Comparison of ENCODE assay signal across 12 cellular contexts in the genomic region with DNA sequence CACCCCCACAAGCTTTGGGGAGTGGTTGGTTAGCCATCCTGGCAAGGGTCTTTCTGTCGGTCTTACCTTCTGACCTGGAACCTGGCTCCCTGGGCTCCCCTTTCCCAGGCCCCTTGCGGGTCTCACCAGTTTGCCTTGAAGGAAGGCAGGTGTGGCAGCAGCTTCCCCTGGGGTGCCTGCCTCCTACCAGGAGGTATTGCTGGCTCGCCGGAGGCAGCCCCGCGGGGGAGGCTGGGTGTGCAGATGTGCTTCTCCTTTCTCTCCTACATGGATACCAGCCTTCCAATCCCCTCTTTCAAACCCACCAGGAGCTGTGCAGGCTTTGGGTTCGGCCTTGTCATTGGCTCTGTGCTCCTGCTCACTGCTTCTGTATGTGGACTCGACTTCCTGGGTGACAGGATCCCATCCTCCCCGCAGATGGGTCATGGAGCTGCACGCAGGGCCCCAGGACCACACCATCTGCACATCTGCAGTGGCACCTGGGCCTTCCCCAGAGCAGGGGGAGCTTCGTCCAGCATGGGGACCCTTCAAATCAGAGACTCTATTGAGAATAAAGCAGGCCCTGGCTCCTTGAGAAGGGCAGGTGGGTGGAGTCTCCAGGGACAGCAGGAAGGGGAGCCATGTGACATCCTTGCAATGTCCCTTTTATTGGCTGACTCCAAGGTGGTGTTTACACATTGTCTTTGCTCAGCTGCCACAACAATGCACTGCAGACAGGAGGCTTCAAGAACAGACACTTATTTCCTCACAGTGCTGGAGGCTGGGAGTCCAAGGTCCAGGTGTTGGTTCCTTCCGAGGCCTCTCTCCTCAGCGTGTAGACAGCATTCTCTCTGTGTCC.
DNase-seq lines count a peak whose midpoint lies in the region; ATAC-seq and TF ChIP-seq lines count a peak whose summit lies in the region.
"Had no signal": no experiment of that assay in that cellular context is flagged by ENCODE, and none has a peak within 500 bp of the region (broad histone marks: within the 10 kb centered on the region; RNA-seq: fewer than 3 reads in every experiment).

No MANE protein-coding gene starts in this region.

- H3K27me3 ChIP-seq in lung (ENCODE audit: control insufficient read depth, insufficient read depth): no peaks in the 10 kb centered on the region

- H3K27ac ChIP-seq in lung (ENCODE audit: low read depth in 1 of 2, low read length in 1 of 2): no peak overlapping the region
- H3K27ac ChIP-seq: SK-N-MC, thoracic aorta had no signal

- 58 to 76% methylated on average over 13 of the region's 13 CpGs for WGBS in lung, 2 donors

- H3K36me3 ChIP-seq in lung (ENCODE audit: control insufficient read depth in 2 of 2, insufficient read depth in 2 of 2, low read length in 2 of 2): no peaks in the 10 kb centered on the region
- H3K36me3 ChIP-seq: thoracic aorta had no signal

- H3K4me3 ChIP-seq in lung: no peak overlapping the region
- H3K4me3 ChIP-seq: SK-N-MC, thoracic aorta had no signal

- no peak for ATAC-seq in lung (ENCODE audit: insufficient read depth, low FRiP score)
- ATAC-seq in HG03039 (IDR thresholded peaks at IDR 0.05; ENCODE audit: unreplicated experiment): no peak
- no peak for ATAC-seq in HG03139 (IDR thresholded peaks at IDR 0.05; ENCODE audit: unreplicated experiment)
- ATAC-seq in HG02981 (IDR thresholded peaks at IDR 0.05; ENCODE audit: unreplicated experiment): no peak

- peak; percentile 7 for DNase-seq in D341Med (ENCODE audit: low spot score)
- peak; percentile 27 for DNase-seq in NCI-H1092 treated with DMSO at 0.1 percent for 48 hours (lab: John Stamatoyannopoulos, UW)
- peak; percentile 96 for DNase-seq in NCI-H748 (lab: John Stamatoyannopoulos, UW; ENCODE audit: unreplicated experiment)
- peak; percentile 18 for DNase-seq in lung (ENCODE audit: low spot score)
- DNase-seq in NCI-H2196 (lab: John Stamatoyannopoulos, UW; ENCODE audit: unreplicated experiment): no peak
- DNase-seq: activated naive CD8-positive, alpha-beta T cell treated with anti-CD3 and anti-CD28 coated beads, Interleukin-2, amount 10 ng/mL, durations not matched to agents 7 days and 5 days; kidney had no signal

- H3K9me3 ChIP-seq in lung (ENCODE audit: control insufficient read depth in 2 of 2, insufficient read depth in 1 of 2, low read length in 1 of 2): no peaks in the 10 kb centered on the region
- H3K9me3 ChIP-seq: thoracic aorta had no signal

- no peaks in the 10 kb centered on the region for H3K4me1 ChIP-seq in lung (ENCODE audit: control insufficient read depth in 2 of 2, insufficient read depth in 2 of 2, low read length in 2 of 2)

- no peak for TF ChIP-seq CTCF in lung (IDR thresholded peaks at IDR 0.05; ENCODE audit: control extremely low read depth, extremely low read depth)
